ENCODE assay signal across 27 cellular contexts in genomic region chr5:69091771-69092170, GRCh38.
"Had no signal": no experiment of that assay in that cellular context is flagged by ENCODE, and none has a peak within 500 bp of the region (broad histone marks: within the 10 kb centered on the region; RNA-seq: fewer than 3 reads in every experiment).

No MANE protein-coding gene starts in this region.

- DNase-seq: activated CD4-positive, alpha-beta T cell treated with anti-CD3 and anti-CD28 coated beads for 36 hours; activated CD4-positive, CD25-positive, alpha-beta regulatory T cell; activated CD8-positive, alpha-beta memory T cell treated with anti-CD3 and anti-CD28 coated beads, Interleukin-2, amount 10 ng/mL, durations not matched to agents 7 days and 5 days; activated CD8-positive, alpha-beta T cell treated with anti-CD3 and anti-CD28 coated beads, Interleukin-2, amount 10 ng/mL, durations not matched to agents 7 days and 5 days; activated effector memory CD4-positive, alpha-beta T cell treated with anti-CD3 and anti-CD28 coated beads, Interleukin-2, amount 50 U/mL, for 16 hours; activated naive CD4-positive, alpha-beta T cell treated with anti-CD3 and anti-CD28 coated beads, Interleukin-2, amount 50 U/mL, for 16 hours; amniotic stem cell; central memory CD4-positive, alpha-beta T cell; endodermal cell; mucosa of descending colon; pancreas; retina; spleen; stimulated activated naive CD4-positive, alpha-beta T cell; T-helper 1 cell; tibial artery had no signal

- ATAC-seq: activated CD4-positive, alpha-beta T cell treated with anti-CD3 and anti-CD28 coated beads for 36 hours; activated CD8-positive, alpha-beta memory T cell treated with anti-CD3 and anti-CD28 coated beads, Interleukin-2, amount 10 ng/mL, durations not matched to agents 7 days and 5 days; activated CD8-positive, alpha-beta T cell treated with anti-CD3 and anti-CD28 coated beads, Interleukin-2, amount 10 ng/mL, durations not matched to agents 7 days and 5 days; foreskin keratinocyte; left lobe of liver; mucosa of descending colon; pancreas had no signal

- H3K4me3 ChIP-seq: esophagus muscularis mucosa, heart right ventricle, mucosa of descending colon, pancreas, prostate gland, spleen, suprapubic skin, tibial artery had no signal

- H3K36me3 ChIP-seq: pancreas, prostate gland, tibial artery had no signal

- H3K9me3 ChIP-seq: esophagus muscularis mucosa, heart right ventricle, mucosa of descending colon, pancreas, prostate gland, spleen, suprapubic skin, tibial artery had no signal

- H3K27ac ChIP-seq: brain microvascular endothelial cell, esophagus muscularis mucosa, foreskin keratinocyte, pancreas, prostate gland, spleen, suprapubic skin, tibial artery had no signal

- H3K4me1 ChIP-seq: foreskin keratinocyte had no signal

- FAIRE-seq: astrocyte, pancreas had no signal

- H3K27me3 ChIP-seq: brain microvascular endothelial cell, esophagus muscularis mucosa, foreskin keratinocyte, heart right ventricle, pancreas, spleen, suprapubic skin, tibial artery had no signal

- H3K27ac Mint-ChIP-seq: activated CD4-positive, alpha-beta T cell treated with anti-CD3 and anti-CD28 coated beads for 36 hours; activated CD8-positive, alpha-beta T cell treated with anti-CD3 and anti-CD28 coated beads, Interleukin-2, amount 10 ng/mL, durations not matched to agents 7 days and 5 days; dendritic cell treated with granulocyte-macrophage colony-stimulating factor and Interleukin-4, amounts not matched to agents 40 ng/mL and 50 ng/mL, for 4 days; endodermal cell; T-helper 2 cell treated with Interferon-gamma antibody and Interleukin-4, amounts not matched to agents 5 μg/mL and 100 μg/mL, for 36 hours had no signal

- H3K9me3 Mint-ChIP-seq: dendritic cell treated with granulocyte-macrophage colony-stimulating factor and Interleukin-4, amounts not matched to agents 40 ng/mL and 50 ng/mL, for 4 days; endodermal cell; nephron; T-helper 2 cell treated with Interferon-gamma antibody and Interleukin-4, amounts not matched to agents 5 μg/mL and 100 μg/mL, for 36 hours had no signal

- H3K4me3 Mint-ChIP-seq: activated CD4-positive, alpha-beta T cell treated with anti-CD3 and anti-CD28 coated beads for 36 hours; activated CD8-positive, alpha-beta memory T cell treated with anti-CD3 and anti-CD28 coated beads, Interleukin-2, amount 10 ng/mL, durations not matched to agents 7 days and 5 days; activated CD8-positive, alpha-beta T cell treated with anti-CD3 and anti-CD28 coated beads, Interleukin-2, amount 10 ng/mL, durations not matched to agents 7 days and 5 days; dendritic cell treated with granulocyte-macrophage colony-stimulating factor and Interleukin-4, amounts not matched to agents 40 ng/mL and 50 ng/mL, for 4 days; endodermal cell; nephron; T-helper 2 cell treated with Interferon-gamma antibody and Interleukin-4, amounts not matched to agents 5 μg/mL and 100 μg/mL, for 36 hours had no signal

- H3K27me3 Mint-ChIP-seq: activated CD4-positive, alpha-beta T cell treated with anti-CD3 and anti-CD28 coated beads for 36 hours; activated CD8-positive, alpha-beta memory T cell treated with anti-CD3 and anti-CD28 coated beads, Interleukin-2, amount 10 ng/mL, durations not matched to agents 7 days and 5 days; dendritic cell treated with granulocyte-macrophage colony-stimulating factor and Interleukin-4, amounts not matched to agents 40 ng/mL and 50 ng/mL, for 4 days had no signal
